ENCODE assay signal across 1 cellular context in the genomic region with DNA sequence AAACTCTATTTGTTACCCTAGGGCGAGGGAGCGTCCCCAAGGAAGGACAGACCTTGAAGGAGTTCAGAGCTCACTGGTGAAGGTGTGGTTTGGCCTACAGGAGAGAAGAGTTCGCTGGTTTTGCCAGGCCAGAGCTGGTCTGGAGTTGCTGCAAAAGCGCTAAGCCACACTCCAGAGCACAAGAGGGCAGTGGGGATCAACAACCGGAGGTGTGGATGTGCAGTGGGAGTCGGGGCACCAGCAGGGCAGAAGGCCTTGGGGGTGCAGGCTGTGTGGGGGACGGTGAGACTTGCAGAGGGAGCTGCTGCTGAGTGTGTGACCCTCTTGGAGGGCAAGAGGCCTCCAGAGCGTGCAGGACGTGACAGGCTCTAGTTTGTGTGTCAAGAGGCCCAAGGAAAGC.
TF ChIP-seq lines count a peak whose summit lies in the region.

No MANE protein-coding gene starts in this region.

TF ChIP-seq in HepG2, 621 proteins besides CTCF, POLR2A, EP300 and RAD21 (continued from another document and continues in another):
- TF ChIP-seq, protein P1, sequence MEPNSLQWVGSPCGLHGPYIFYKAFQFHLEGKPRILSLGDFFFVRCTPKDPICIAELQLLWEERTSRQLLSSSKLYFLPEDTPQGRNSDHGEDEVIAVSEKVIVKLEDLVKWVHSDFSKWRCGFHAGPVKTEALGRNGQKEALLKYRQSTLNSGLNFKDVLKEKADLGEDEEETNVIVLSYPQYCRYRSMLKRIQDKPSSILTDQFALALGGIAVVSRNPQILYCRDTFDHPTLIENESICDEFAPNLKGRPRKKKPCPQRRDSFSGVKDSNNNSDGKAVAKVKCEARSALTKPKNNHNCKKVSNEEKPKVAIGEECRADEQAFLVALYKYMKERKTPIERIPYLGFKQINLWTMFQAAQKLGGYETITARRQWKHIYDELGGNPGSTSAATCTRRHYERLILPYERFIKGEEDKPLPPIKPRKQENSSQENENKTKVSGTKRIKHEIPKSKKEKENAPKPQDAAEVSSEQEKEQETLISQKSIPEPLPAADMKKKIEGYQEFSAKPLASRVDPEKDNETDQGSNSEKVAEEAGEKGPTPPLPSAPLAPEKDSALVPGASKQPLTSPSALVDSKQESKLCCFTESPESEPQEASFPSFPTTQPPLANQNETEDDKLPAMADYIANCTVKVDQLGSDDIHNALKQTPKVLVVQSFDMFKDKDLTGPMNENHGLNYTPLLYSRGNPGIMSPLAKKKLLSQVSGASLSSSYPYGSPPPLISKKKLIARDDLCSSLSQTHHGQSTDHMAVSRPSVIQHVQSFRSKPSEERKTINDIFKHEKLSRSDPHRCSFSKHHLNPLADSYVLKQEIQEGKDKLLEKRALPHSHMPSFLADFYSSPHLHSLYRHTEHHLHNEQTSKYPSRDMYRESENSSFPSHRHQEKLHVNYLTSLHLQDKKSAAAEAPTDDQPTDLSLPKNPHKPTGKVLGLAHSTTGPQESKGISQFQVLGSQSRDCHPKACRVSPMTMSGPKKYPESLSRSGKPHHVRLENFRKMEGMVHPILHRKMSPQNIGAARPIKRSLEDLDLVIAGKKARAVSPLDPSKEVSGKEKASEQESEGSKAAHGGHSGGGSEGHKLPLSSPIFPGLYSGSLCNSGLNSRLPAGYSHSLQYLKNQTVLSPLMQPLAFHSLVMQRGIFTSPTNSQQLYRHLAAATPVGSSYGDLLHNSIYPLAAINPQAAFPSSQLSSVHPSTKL (CRISPR knock-in tag; IDR thresholded peaks at IDR 0.05): peak; percentile 21; the same call in 1 of the 2 replicates
- peak; percentile 48; the same call in 1 of the 2 replicates for TF ChIP-seq ZFY (CRISPR knock-in tag; IDR thresholded peaks at IDR 0.05)
- TF ChIP-seq, protein P2, sequence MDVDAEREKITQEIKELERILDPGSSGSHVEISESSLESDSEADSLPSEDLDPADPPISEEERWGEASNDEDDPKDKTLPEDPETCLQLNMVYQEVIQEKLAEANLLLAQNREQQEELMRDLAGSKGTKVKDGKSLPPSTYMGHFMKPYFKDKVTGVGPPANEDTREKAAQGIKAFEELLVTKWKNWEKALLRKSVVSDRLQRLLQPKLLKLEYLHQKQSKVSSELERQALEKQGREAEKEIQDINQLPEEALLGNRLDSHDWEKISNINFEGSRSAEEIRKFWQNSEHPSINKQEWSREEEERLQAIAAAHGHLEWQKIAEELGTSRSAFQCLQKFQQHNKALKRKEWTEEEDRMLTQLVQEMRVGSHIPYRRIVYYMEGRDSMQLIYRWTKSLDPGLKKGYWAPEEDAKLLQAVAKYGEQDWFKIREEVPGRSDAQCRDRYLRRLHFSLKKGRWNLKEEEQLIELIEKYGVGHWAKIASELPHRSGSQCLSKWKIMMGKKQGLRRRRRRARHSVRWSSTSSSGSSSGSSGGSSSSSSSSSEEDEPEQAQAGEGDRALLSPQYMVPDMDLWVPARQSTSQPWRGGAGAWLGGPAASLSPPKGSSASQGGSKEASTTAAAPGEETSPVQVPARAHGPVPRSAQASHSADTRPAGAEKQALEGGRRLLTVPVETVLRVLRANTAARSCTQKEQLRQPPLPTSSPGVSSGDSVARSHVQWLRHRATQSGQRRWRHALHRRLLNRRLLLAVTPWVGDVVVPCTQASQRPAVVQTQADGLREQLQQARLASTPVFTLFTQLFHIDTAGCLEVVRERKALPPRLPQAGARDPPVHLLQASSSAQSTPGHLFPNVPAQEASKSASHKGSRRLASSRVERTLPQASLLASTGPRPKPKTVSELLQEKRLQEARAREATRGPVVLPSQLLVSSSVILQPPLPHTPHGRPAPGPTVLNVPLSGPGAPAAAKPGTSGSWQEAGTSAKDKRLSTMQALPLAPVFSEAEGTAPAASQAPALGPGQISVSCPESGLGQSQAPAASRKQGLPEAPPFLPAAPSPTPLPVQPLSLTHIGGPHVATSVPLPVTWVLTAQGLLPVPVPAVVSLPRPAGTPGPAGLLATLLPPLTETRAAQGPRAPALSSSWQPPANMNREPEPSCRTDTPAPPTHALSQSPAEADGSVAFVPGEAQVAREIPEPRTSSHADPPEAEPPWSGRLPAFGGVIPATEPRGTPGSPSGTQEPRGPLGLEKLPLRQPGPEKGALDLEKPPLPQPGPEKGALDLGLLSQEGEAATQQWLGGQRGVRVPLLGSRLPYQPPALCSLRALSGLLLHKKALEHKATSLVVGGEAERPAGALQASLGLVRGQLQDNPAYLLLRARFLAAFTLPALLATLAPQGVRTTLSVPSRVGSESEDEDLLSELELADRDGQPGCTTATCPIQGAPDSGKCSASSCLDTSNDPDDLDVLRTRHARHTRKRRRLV (CRISPR knock-in tag; IDR thresholded peaks at IDR 0.05): 0 out of 2 replicates have a peak, but pooled peaks have one; percentile 41
- peak; percentile 78 for TF ChIP-seq ZFX (CRISPR knock-in tag; IDR thresholded peaks at IDR 0.05; ENCODE audit: low read depth)
- TF ChIP-seq, protein P3, sequence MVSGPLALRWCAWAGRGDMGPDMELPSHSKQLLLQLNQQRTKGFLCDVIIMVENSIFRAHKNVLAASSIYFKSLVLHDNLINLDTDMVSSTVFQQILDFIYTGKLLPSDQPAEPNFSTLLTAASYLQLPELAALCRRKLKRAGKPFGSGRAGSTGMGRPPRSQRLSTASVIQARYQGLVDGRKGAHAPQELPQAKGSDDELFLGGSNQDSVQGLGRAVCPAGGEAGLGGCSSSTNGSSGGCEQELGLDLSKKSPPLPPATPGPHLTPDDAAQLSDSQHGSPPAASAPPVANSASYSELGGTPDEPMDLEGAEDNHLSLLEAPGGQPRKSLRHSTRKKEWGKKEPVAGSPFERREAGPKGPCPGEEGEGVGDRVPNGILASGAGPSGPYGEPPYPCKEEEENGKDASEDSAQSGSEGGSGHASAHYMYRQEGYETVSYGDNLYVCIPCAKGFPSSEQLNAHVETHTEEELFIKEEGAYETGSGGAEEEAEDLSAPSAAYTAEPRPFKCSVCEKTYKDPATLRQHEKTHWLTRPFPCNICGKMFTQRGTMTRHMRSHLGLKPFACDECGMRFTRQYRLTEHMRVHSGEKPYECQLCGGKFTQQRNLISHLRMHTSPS (CRISPR knock-in tag; IDR thresholded peaks at IDR 0.05; ENCODE audit: low read depth): no peak
- no peak for TF ChIP-seq SMYD3 (CRISPR knock-in tag; IDR thresholded peaks at IDR 0.05)
- TF ChIP-seq ZFP36 (IDR thresholded peaks at IDR 0.05; ENCODE audit: borderline replicate concordance, low read depth, low read length, partially characterized antibody): no peak
- TF ChIP-seq, protein P4, sequence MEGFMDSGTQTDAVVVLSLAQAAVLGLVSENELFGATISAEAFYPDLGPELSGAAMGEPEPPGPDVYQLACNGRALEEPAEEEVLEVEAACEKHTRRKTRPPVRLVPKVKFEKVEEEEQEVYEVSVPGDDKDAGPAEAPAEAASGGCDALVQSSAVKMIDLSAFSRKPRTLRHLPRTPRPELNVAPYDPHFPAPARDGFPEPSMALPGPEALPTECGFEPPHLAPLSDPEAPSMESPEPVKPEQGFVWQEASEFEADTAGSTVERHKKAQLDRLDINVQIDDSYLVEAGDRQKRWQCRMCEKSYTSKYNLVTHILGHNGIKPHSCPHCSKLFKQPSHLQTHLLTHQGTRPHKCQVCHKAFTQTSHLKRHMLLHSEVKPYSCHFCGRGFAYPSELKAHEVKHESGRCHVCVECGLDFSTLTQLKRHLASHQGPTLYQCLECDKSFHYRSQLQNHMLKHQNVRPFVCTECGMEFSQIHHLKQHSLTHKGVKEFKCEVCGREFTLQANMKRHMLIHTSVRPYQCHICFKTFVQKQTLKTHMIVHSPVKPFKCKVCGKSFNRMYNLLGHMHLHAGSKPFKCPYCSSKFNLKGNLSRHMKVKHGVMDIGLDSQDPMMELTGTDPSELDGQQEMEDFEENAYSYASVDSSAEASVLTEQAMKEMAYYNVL (CRISPR knock-in tag; IDR thresholded peaks at IDR 0.05; ENCODE audit: borderline replicate concordance): 0 out of 2 replicates have a peak, but pooled peaks have one; percentile 16
- TF ChIP-seq ZNF563 (CRISPR knock-in tag; IDR thresholded peaks at IDR 0.05): no peak
- TF ChIP-seq, protein P5, sequence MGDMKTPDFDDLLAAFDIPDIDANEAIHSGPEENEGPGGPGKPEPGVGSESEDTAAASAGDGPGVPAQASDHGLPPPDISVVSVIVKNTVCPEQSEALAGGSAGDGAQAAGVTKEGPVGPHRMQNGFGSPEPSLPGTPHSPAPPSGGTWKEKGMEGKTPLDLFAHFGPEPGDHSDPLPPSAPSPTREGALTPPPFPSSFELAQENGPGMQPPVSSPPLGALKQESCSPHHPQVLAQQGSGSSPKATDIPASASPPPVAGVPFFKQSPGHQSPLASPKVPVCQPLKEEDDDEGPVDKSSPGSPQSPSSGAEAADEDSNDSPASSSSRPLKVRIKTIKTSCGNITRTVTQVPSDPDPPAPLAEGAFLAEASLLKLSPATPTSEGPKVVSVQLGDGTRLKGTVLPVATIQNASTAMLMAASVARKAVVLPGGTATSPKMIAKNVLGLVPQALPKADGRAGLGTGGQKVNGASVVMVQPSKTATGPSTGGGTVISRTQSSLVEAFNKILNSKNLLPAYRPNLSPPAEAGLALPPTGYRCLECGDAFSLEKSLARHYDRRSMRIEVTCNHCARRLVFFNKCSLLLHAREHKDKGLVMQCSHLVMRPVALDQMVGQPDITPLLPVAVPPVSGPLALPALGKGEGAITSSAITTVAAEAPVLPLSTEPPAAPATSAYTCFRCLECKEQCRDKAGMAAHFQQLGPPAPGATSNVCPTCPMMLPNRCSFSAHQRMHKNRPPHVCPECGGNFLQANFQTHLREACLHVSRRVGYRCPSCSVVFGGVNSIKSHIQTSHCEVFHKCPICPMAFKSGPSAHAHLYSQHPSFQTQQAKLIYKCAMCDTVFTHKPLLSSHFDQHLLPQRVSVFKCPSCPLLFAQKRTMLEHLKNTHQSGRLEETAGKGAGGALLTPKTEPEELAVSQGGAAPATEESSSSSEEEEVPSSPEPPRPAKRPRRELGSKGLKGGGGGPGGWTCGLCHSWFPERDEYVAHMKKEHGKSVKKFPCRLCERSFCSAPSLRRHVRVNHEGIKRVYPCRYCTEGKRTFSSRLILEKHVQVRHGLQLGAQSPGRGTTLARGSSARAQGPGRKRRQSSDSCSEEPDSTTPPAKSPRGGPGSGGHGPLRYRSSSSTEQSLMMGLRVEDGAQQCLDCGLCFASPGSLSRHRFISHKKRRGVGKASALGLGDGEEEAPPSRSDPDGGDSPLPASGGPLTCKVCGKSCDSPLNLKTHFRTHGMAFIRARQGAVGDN (CRISPR knock-in tag; IDR thresholded peaks at IDR 0.05): peak; percentile 66
- TF ChIP-seq ZNF547 (CRISPR knock-in tag; IDR thresholded peaks at IDR 0.05): no peak
- TF ChIP-seq, protein P6, sequence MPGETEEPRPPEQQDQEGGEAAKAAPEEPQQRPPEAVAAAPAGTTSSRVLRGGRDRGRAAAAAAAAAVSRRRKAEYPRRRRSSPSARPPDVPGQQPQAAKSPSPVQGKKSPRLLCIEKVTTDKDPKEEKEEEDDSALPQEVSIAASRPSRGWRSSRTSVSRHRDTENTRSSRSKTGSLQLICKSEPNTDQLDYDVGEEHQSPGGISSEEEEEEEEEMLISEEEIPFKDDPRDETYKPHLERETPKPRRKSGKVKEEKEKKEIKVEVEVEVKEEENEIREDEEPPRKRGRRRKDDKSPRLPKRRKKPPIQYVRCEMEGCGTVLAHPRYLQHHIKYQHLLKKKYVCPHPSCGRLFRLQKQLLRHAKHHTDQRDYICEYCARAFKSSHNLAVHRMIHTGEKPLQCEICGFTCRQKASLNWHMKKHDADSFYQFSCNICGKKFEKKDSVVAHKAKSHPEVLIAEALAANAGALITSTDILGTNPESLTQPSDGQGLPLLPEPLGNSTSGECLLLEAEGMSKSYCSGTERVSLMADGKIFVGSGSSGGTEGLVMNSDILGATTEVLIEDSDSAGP (CRISPR knock-in tag; IDR thresholded peaks at IDR 0.05; ENCODE audit: borderline replicate concordance): 0 out of 2 replicates have a peak, but pooled peaks have one; percentile 25
- TF ChIP-seq ZNF878 (CRISPR knock-in tag; IDR thresholded peaks at IDR 0.05): no peak
- TF ChIP-seq FOXK2 (IDR thresholded peaks at IDR 0.05): no peak
- no peak for TF ChIP-seq ZNF674 (CRISPR knock-in tag; IDR thresholded peaks at IDR 0.05; ENCODE audit: low read depth)
- TF ChIP-seq, protein P7, sequence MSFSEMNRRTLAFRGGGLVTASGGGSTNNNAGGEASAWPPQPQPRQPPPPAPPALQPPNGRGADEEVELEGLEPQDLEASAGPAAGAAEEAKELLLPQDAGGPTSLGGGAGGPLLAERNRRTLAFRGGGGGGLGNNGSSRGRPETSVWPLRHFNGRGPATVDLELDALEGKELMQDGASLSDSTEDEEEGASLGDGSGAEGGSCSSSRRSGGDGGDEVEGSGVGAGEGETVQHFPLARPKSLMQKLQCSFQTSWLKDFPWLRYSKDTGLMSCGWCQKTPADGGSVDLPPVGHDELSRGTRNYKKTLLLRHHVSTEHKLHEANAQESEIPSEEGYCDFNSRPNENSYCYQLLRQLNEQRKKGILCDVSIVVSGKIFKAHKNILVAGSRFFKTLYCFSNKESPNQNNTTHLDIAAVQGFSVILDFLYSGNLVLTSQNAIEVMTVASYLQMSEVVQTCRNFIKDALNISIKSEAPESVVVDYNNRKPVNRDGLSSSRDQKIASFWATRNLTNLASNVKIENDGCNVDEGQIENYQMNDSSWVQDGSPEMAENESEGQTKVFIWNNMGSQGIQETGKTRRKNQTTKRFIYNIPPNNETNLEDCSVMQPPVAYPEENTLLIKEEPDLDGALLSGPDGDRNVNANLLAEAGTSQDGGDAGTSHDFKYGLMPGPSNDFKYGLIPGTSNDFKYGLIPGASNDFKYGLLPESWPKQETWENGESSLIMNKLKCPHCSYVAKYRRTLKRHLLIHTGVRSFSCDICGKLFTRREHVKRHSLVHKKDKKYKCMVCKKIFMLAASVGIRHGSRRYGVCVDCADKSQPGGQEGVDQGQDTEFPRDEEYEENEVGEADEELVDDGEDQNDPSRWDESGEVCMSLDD (CRISPR knock-in tag; IDR thresholded peaks at IDR 0.05; ENCODE audit: borderline replicate concordance): no peak
- TF ChIP-seq, protein P8, sequence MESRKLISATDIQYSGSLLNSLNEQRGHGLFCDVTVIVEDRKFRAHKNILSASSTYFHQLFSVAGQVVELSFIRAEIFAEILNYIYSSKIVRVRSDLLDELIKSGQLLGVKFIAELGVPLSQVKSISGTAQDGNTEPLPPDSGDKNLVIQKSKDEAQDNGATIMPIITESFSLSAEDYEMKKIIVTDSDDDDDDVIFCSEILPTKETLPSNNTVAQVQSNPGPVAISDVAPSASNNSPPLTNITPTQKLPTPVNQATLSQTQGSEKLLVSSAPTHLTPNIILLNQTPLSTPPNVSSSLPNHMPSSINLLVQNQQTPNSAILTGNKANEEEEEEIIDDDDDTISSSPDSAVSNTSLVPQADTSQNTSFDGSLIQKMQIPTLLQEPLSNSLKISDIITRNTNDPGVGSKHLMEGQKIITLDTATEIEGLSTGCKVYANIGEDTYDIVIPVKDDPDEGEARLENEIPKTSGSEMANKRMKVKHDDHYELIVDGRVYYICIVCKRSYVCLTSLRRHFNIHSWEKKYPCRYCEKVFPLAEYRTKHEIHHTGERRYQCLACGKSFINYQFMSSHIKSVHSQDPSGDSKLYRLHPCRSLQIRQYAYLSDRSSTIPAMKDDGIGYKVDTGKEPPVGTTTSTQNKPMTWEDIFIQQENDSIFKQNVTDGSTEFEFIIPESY (CRISPR knock-in tag; IDR thresholded peaks at IDR 0.05): peak; percentile 57; the same call in 1 of the 2 replicates
- TF ChIP-seq, protein P9, sequence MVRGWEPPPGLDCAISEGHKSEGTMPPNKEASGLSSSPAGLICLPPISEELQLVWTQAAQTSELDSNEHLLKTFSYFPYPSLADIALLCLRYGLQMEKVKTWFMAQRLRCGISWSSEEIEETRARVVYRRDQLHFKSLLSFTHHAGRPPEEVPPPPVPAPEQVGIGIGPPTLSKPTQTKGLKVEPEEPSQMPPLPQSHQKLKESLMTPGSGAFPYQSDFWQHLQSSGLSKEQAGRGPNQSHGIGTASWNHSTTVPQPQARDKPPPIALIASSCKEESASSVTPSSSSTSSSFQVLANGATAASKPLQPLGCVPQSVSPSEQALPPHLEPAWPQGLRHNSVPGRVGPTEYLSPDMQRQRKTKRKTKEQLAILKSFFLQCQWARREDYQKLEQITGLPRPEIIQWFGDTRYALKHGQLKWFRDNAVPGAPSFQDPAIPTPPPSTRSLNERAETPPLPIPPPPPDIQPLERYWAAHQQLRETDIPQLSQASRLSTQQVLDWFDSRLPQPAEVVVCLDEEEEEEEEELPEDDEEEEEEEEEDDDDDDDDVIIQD (CRISPR knock-in tag; IDR thresholded peaks at IDR 0.05; ENCODE audit: low read depth): peak; percentile 41; the same call in 1 of the 2 replicates
- TF ChIP-seq ZSCAN21 (CRISPR knock-in tag; IDR thresholded peaks at IDR 0.05; ENCODE audit: borderline replicate concordance): no peak
